ENCODE assay signal across 9 cellular contexts in genomic region chr10:75187961-75188426, GRCh38. TPM values are rescaled to one million over a fixed set of nuclear protein-coding genes. Genes with fewer than 3 reads are reported as not detected.
DNase-seq lines count a peak whose midpoint lies in the region; TF ChIP-seq lines count a peak whose summit lies in the region.
"Had no signal": no experiment of that assay in that cellular context is flagged by ENCODE, and none has a peak within 500 bp of the region (broad histone marks: within the 10 kb centered on the region; RNA-seq: fewer than 3 reads in every experiment).

No MANE protein-coding gene starts in this region.

- H2AFZ ChIP-seq in hepatocyte, result no peak overlapping the region

- intact Hi-C loops in ascending aorta (cut with DNase I), result loop anchor here (1.0 to 2.0 kb wide), 3 partner anchors 23 to 47 kb away; partner anchors contain the start of genes COMTD1 and VDAC2

- H3K9ac ChIP-seq in HUES64 (ENCODE audit: low read depth, low read length), result no peak overlapping the region
- H3K9ac ChIP-seq: BLaER1 had no signal

- H3K27ac ChIP-seq in HUES64 (ENCODE audit: low read depth, low read length) (peak overlapping the region; percentile 38; the same call in 1 of the 2 replicates), ascending aorta (no peak overlapping the region), hepatocyte (peak overlapping the region; percentile 53)
- H3K27ac ChIP-seq: BLaER1 had no signal

- H3K4me3 ChIP-seq in HUES64 (ENCODE audit: low read length) (no peak overlapping the region), ascending aorta (no peak overlapping the region), hepatocyte (no peak overlapping the region)
- H3K4me3 ChIP-seq: BLaER1 had no signal

- no peaks in the 10 kb centered on the region for H4K20me1 ChIP-seq in hepatocyte (ENCODE audit: insufficient read depth, poor library complexity, severe bottlenecking)
- H4K20me1 ChIP-seq: BLaER1 had no signal

- peak overlapping the region; percentile 63 for H3K27ac Mint-ChIP-seq in T-helper 1 cell treated with Interleukin-12 subunit alpha and Interleukin-12 subunit beta and Interleukin-4 antibody, amounts not matched to agents 30 μg/mL and 1 μg/mL, for 36 hours

- WGBS in HUES64, result 92% methylated on average over 2 of the region's 3 CpGs
- WGBS in hepatocyte (ENCODE audit: low lambda C conversion rate, missing lambda C conversion rate), result 66% methylated on average over 3 of the region's 3 CpGs

- no peaks in the 10 kb centered on the region for H3K9me2 ChIP-seq in hepatocyte (replicated peaks; ENCODE audit: insufficient read depth)

- peaks cover 13% of the 10 kb centered on the region for H3K4me1 Mint-ChIP-seq in T-helper 1 cell treated with Interleukin-12 subunit alpha and Interleukin-12 subunit beta and Interleukin-4 antibody, amounts not matched to agents 30 μg/mL and 1 μg/mL, for 36 hours (ENCODE audit: low read depth)

- no peaks in the 10 kb centered on the region for H3K27me3 Mint-ChIP-seq in T-helper 1 cell treated with Interleukin-12 subunit alpha and Interleukin-12 subunit beta and Interleukin-4 antibody, amounts not matched to agents 30 μg/mL and 1 μg/mL, for 36 hours (ENCODE audit: low read depth)

- no peaks in the 10 kb centered on the region for H3K36me3 Mint-ChIP-seq in T-helper 1 cell treated with Interleukin-12 subunit alpha and Interleukin-12 subunit beta and Interleukin-4 antibody, amounts not matched to agents 30 μg/mL and 1 μg/mL, for 36 hours (ENCODE audit: low read depth)

- no peaks in the 10 kb centered on the region for H3K27me3 ChIP-seq in HUES64 (ENCODE audit: insufficient read depth, low read length)
- H3K27me3 ChIP-seq in ascending aorta, result no peaks in the 10 kb centered on the region
- H3K27me3 ChIP-seq in hepatocyte, result no peaks in the 10 kb centered on the region
- H3K27me3 ChIP-seq: BLaER1 had no signal

- peak; percentile 1 to 58 (median 26) for DNase-seq in NCI-H1417 (lab: John Stamatoyannopoulos, UW)
- DNase-seq in NCI-H1417 treated with DMSO at 0.1 percent for 48 hours (lab: John Stamatoyannopoulos, UW), result no peak
- no peak for DNase-seq in ascending aorta (ENCODE audit: low spot score in 2 of 2)
- peak; percentile 75 for DNase-seq in hepatocyte (ENCODE audit: low spot score)
- peak; percentile 32 to 40 for DNase-seq in stimulated activated CD4-positive, alpha-beta T cell treated with anti-CD3 and anti-CD28 coated beads, Interleukin-15, amount 100 ng/mL, for 1 hour (ENCODE audit: low read depth in 1 of 2, low spot score in 1 of 2)
- no peak for DNase-seq in cortex of kidney (lab: John Stamatoyannopoulos, UW)

- H3K9me3 ChIP-seq in HUES64 (ENCODE audit: insufficient read depth, low read depth, low read length) (no peaks in the 10 kb centered on the region), ascending aorta (no peaks in the 10 kb centered on the region), hepatocyte (ENCODE audit: low read depth) (no peaks in the 10 kb centered on the region)
- H3K9me3 ChIP-seq: BLaER1 had no signal

- H3K36me3 ChIP-seq in HUES64 (ENCODE audit: insufficient read depth, low read length), result no peaks in the 10 kb centered on the region
- H3K36me3 ChIP-seq in ascending aorta, result no peaks in the 10 kb centered on the region
- no peaks in the 10 kb centered on the region for H3K36me3 ChIP-seq in hepatocyte (replicated peaks; ENCODE audit: insufficient read depth, low read depth)

- no peaks in the 10 kb centered on the region for H3K9me3 Mint-ChIP-seq in T-helper 1 cell treated with Interleukin-12 subunit alpha and Interleukin-12 subunit beta and Interleukin-4 antibody, amounts not matched to agents 30 μg/mL and 1 μg/mL, for 36 hours

- H3K4me3 Mint-ChIP-seq in T-helper 1 cell treated with Interleukin-12 subunit alpha and Interleukin-12 subunit beta and Interleukin-4 antibody, amounts not matched to agents 30 μg/mL and 1 μg/mL, for 36 hours, result no peak overlapping the region

- H3K79me2 ChIP-seq in hepatocyte, result no peaks in the 10 kb centered on the region

- H3K4me1 ChIP-seq in HUES64 (ENCODE audit: insufficient read depth, low read length) (peaks cover 11% of the 10 kb centered on the region; the same call in 1 of the 2 replicates), ascending aorta (peaks cover 0 to 8% of the 10 kb centered on the region in 2 donors), hepatocyte (ENCODE audit: insufficient read depth) (peaks cover 12% of the 10 kb centered on the region)
- H3K4me1 ChIP-seq: BLaER1 had no signal

- TF ChIP-seq CTCF in ascending aorta (IDR thresholded peaks at IDR 0.05), result peak; percentile 47 to 71 (median 55)
- peak; percentile 80 for TF ChIP-seq CTCF in hepatocyte (IDR thresholded peaks at IDR 0.05; ENCODE audit: poor library complexity)

- no peak overlapping the region for H3K4me2 ChIP-seq in hepatocyte
- H3K4me2 ChIP-seq: BLaER1 had no signal

RNA-seq across cellular contexts. Expression of gene VDAC2, which starts 22.6 kb away (rescaled TPM):
- 214 TPM for polyA plus RNA-seq in HUES64 (2013, experiment 1 of 2)
- 228 TPM for polyA plus RNA-seq in HUES64 (2013, experiment 2 of 2)
- total RNA-seq in ascending aorta (14.4 TPM), hepatocyte (167 and 172 TPM in 2 replicates)
- polyA plus RNA-seq in hepatocyte, result 190 and 192 TPM in 2 replicates

RNA-seq across cellular contexts. Expression of gene COMTD1, which starts 47.8 kb away (rescaled TPM):
- polyA plus RNA-seq in HUES64 (2013, experiment 1 of 2), result 15.6 TPM
- polyA plus RNA-seq in HUES64 (2013, experiment 2 of 2), result 14.8 TPM
- total RNA-seq in ascending aorta, result 85.5 TPM
- total RNA-seq in hepatocyte, result 19.2 and 36.7 TPM in 2 replicates
- 46.4 and 51.9 TPM in 2 replicates for polyA plus RNA-seq in hepatocyte

Comparison
In these comparisons a context has a peak if more than half of its experiments do, and no peak if none do; other contexts are left out.
1. DNase-seq: peak in NCI-H1417 (3 of 3), hepatocyte (single experiment) and stimulated activated CD4-positive, alpha-beta T cell treated with anti-CD3 and anti-CD28 coated beads, Interleukin-15, amount 100 ng/mL, for 1 hour (2 of 2); none in NCI-H1417 treated with DMSO at 0.1 percent for 48 hours (single experiment), ascending aorta (0 of 2) and cortex of kidney (single experiment).
2. H3K27ac ChIP-seq: peak in HUES64 (single experiment) and hepatocyte (single experiment); none in ascending aorta (0 of 2).
3. RNA of gene VDAC2, which starts 22.6 kb away (total RNA-seq): 167 to 172 TPM in hepatocyte; 14.4 TPM in ascending aorta (single experiment); every median in the first group is over 10 times any median in the second.